In genomic region chr19:43432866-43433673, GRCh38 we compare ENCODE assay signal across 8 cellular contexts. TPM values are rescaled to one million over a fixed set of nuclear protein-coding genes. Genes with fewer than 3 reads are reported as not detected.
DNase-seq lines count a peak whose midpoint lies in the region; ATAC-seq and TF ChIP-seq lines count a peak whose summit lies in the region.

No MANE protein-coding gene starts in this region.

- no peak for ATAC-seq in GM21529 (IDR thresholded peaks at IDR 0.05; ENCODE audit: unreplicated experiment)
- ATAC-seq in HG02973 (IDR thresholded peaks at IDR 0.05; ENCODE audit: unreplicated experiment), result no peak

- 56% methylated on average over 9 of the region's 9 CpGs for WGBS in prostate gland

- intact Hi-C loops in prostate gland (cut with DNase I), result no loop called here

- H3K36me3 ChIP-seq in Peyer's patch (no peaks in the 10 kb centered on the region), prostate gland (no peaks in the 10 kb centered on the region)

- no peak overlapping the region for H3K4me3 ChIP-seq in Peyer's patch
- no peak overlapping the region for H3K4me3 ChIP-seq in fibroblast of the aortic adventitia (ENCODE audit: low read depth, low read length)
- no peak overlapping the region for H3K4me3 ChIP-seq in prostate gland

- H3K9me3 ChIP-seq in Peyer's patch (no peaks in the 10 kb centered on the region), prostate gland (no peaks in the 10 kb centered on the region)

- DNase-seq in D341Med (ENCODE audit: low spot score), result peak; percentile 88
- DNase-seq in HPDE6-E6E7 (ENCODE audit: extremely low spot score), result peak; percentile 79
- peak; percentile 63 to 84 (median 72) for DNase-seq in Peyer's patch
- peak; percentile 74 to 82 for DNase-seq in activated T-cell treated with anti-CD3 and anti-CD28 coated beads, Interleukin-2, amount 50 U/mL, for 48 hours
- DNase-seq in fibroblast of the aortic adventitia (ENCODE audit: low read depth), result peak; percentile 58
- DNase-seq in prostate gland (ENCODE audit: low spot score), result peak; percentile 33

- TF ChIP-seq CTCF in Peyer's patch (IDR thresholded peaks at IDR 0.05), result peak; percentile 43 to 82 (median 72)
- TF ChIP-seq CTCF in fibroblast of the aortic adventitia (IDR thresholded peaks at IDR 0.05; ENCODE audit: insufficient read depth, low read length), result peak; percentile 88
- TF ChIP-seq CTCF in prostate gland (IDR thresholded peaks at IDR 0.05), result peak; percentile 31 to 69 (median 56)

- H3K27me3 ChIP-seq in Peyer's patch (no peaks in the 10 kb centered on the region), prostate gland (replicated peaks; ENCODE audit: insufficient read depth) (no peaks in the 10 kb centered on the region)

- no peak for TF ChIP-seq POLR2A in Peyer's patch (IDR thresholded peaks at IDR 0.05)
- TF ChIP-seq POLR2A in prostate gland (IDR thresholded peaks at IDR 0.05), result no peak

- H3K27ac ChIP-seq in Peyer's patch (no peak overlapping the region), prostate gland (no peak overlapping the region)

- H3K4me1 ChIP-seq in Peyer's patch (peaks cover 0 to 3% (median 1%) of the 10 kb centered on the region in 4 donors), prostate gland (replicated peaks) (no peaks in the 10 kb centered on the region)

RNA-seq across cellular contexts. Expression of gene TEX101, which starts 18.4 kb away (rescaled TPM):
- not detected for total RNA-seq in Peyer's patch
- total RNA-seq in fibroblast of the aortic adventitia (ENCODE audit: low replicate concordance), result not detected in 2 replicates
- 10 to 100 TPM in 1 of 2 donors, not detected in 1; 26.0 TPM for total RNA-seq in prostate gland

RNA-seq across cellular contexts. Expression of gene LYPD3, which starts 32.3 kb away (rescaled TPM):
- total RNA-seq in Peyer's patch, result under 1 TPM in 1 of 4 donors, not detected in 3; 0.67 TPM
- 0.36 TPM in 1 of 2 replicates, not detected in the other for total RNA-seq in fibroblast of the aortic adventitia (ENCODE audit: low replicate concordance)
- 10 to 100 TPM in 1 of 2 donors, 1 to 10 TPM in 1; 9.8 to 27.6 TPM for total RNA-seq in prostate gland

Comparison
In these comparisons a context has a peak if more than half of its experiments do, and no peak if none do; other contexts are left out.
1. DNase-seq: peak in every context shown above with its lines; median percentile 88 in D341Med; 79 in HPDE6-E6E7; 78 in activated T-cell treated with anti-CD3 and anti-CD28 coated beads, Interleukin-2, amount 50 U/mL, for 48 hours; 72 in Peyer's patch; 58 in fibroblast of the aortic adventitia; 33 in prostate gland.